1 cellular context compared by ENCODE assay signal in genomic region chr19:2840794-2841790, GRCh38.
TF ChIP-seq lines count a peak whose summit lies in the region.

TSS of gene ZNF555 (plus strand) at chr19:2841475. CDS start at chr19:2841573, 98 bp downstream.

TF ChIP-seq in HepG2, 621 proteins besides CTCF, POLR2A, EP300 and RAD21 (continued from another document and continues in another):
- TF ChIP-seq, protein P1, sequence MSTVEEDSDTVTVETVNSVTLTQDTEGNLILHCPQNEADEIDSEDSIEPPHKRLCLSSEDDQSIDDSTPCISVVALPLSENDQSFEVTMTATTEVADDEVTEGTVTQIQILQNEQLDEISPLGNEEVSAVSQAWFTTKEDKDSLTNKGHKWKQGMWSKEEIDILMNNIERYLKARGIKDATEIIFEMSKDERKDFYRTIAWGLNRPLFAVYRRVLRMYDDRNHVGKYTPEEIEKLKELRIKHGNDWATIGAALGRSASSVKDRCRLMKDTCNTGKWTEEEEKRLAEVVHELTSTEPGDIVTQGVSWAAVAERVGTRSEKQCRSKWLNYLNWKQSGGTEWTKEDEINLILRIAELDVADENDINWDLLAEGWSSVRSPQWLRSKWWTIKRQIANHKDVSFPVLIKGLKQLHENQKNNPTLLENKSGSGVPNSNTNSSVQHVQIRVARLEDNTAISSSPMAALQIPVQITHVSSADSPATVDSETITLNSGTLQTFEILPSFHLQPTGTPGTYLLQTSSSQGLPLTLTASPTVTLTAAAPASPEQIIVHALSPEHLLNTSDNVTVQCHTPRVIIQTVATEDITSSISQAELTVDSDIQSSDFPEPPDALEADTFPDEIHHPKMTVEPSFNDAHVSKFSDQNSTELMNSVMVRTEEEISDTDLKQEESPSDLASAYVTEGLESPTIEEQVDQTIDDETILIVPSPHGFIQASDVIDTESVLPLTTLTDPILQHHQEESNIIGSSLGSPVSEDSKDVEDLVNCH (CRISPR knock-in tag; IDR thresholded peaks at IDR 0.05) = 0 out of 2 replicates have a peak, but pooled peaks have one; percentile 53
- peak in 1 of 2 experiments; percentile 66; a peak in 1 of 4 replicates for TF ChIP-seq ATF4 (CRISPR knock-in tag; IDR thresholded peaks at IDR 0.05)
- 0 out of 2 replicates have a peak, but pooled peaks have one; percentile 38 for TF ChIP-seq CEBPZ (IDR thresholded peaks at IDR 0.05; ENCODE audit: low read length)
- no peak for TF ChIP-seq HNF4G (IDR thresholded peaks at IDR 0.05; ENCODE audit: borderline replicate concordance, low read depth, low read length)
- TF ChIP-seq HNF4G (CRISPR knock-in tag; IDR thresholded peaks at IDR 0.05; ENCODE audit: borderline replicate concordance, low read depth) = no peak
- TF ChIP-seq U2AF2 (IDR thresholded peaks at IDR 0.05; ENCODE audit: low read depth, low read length) = no peak
- TF ChIP-seq, protein P2, sequence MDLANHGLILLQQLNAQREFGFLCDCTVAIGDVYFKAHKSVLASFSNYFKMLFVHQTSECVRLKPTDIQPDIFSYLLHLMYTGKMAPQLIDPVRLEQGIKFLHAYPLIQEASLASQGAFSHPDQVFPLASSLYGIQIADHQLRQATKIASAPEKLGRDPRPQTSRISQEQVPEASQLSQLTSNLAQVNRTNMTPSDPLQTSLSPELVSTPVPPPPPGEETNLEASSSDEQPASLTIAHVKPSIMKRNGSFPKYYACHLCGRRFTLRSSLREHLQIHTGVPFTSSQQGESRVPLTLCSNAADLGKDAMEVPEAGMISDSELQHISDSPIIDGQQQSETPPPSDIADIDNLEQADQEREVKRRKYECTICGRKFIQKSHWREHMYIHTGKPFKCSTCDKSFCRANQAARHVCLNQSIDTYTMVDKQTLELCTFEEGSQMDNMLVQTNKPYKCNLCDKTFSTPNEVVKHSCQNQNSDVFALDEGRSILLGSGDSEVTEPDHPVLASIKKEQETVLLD (CRISPR knock-in tag; IDR thresholded peaks at IDR 0.05; ENCODE audit: low read depth) = peak; percentile 76
- TF ChIP-seq, protein P3, sequence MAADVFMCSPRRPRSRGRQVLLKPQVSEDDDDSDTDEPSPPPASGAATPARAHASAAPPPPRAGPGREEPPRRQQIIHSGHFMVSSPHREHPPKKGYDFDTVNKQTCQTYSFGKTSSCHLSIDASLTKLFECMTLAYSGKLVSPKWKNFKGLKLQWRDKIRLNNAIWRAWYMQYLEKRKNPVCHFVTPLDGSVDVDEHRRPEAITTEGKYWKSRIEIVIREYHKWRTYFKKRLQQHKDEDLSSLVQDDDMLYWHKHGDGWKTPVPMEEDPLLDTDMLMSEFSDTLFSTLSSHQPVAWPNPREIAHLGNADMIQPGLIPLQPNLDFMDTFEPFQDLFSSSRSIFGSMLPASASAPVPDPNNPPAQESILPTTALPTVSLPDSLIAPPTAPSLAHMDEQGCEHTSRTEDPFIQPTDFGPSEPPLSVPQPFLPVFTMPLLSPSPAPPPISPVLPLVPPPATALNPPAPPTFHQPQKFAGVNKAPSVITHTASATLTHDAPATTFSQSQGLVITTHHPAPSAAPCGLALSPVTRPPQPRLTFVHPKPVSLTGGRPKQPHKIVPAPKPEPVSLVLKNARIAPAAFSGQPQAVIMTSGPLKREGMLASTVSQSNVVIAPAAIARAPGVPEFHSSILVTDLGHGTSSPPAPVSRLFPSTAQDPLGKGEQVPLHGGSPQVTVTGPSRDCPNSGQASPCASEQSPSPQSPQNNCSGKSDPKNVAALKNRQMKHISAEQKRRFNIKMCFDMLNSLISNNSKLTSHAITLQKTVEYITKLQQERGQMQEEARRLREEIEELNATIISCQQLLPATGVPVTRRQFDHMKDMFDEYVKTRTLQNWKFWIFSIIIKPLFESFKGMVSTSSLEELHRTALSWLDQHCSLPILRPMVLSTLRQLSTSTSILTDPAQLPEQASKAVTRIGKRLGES (CRISPR knock-in tag; IDR thresholded peaks at IDR 0.05; ENCODE audit: borderline replicate concordance) = no peak
- TF ChIP-seq KDM3A (CRISPR knock-in tag; IDR thresholded peaks at IDR 0.05; ENCODE audit: low read depth) = 0 out of 2 replicates have a peak, but pooled peaks have one; percentile 61
- TF ChIP-seq NFYC (CRISPR knock-in tag; IDR thresholded peaks at IDR 0.05) = peak; percentile 98
- TF ChIP-seq ZSCAN22 (CRISPR knock-in tag; IDR thresholded peaks at IDR 0.05) = no peak
- TF ChIP-seq PHF21A (CRISPR knock-in tag; IDR thresholded peaks at IDR 0.05) = peak; percentile 78
- TF ChIP-seq THRA (CRISPR knock-in tag; IDR thresholded peaks at IDR 0.05; ENCODE audit: borderline replicate concordance) = peak; percentile 36; the same call in 1 of the 2 replicates
- no peak for TF ChIP-seq ZNF570 (CRISPR knock-in tag; IDR thresholded peaks at IDR 0.05; ENCODE audit: borderline replicate concordance)
- peak; percentile 92 for TF ChIP-seq ZNF883 (CRISPR knock-in tag; IDR thresholded peaks at IDR 0.05; ENCODE audit: not compliant biosample characterization)
- peak; percentile 76; the same call in 1 of the 2 replicates for TF ChIP-seq MYNN (CRISPR knock-in tag; IDR thresholded peaks at IDR 0.05; ENCODE audit: low read depth)
- no peak for TF ChIP-seq ATRX (CRISPR knock-in tag; IDR thresholded peaks at IDR 0.05; ENCODE audit: borderline replicate concordance)
- TF ChIP-seq CREM (IDR thresholded peaks at IDR 0.05) = peak; percentile 58
- no peak for TF ChIP-seq CREM (CRISPR knock-in tag; IDR thresholded peaks at IDR 0.05)
- no peak for TF ChIP-seq HNRNPUL1 (IDR thresholded peaks at IDR 0.05; ENCODE audit: low read depth, low read length)
- TF ChIP-seq ZMYM3 (CRISPR knock-in tag; IDR thresholded peaks at IDR 0.05) = peak; percentile 64; the same call in 1 of the 2 replicates
- peak; percentile 80 for TF ChIP-seq ZC3H13 (CRISPR knock-in tag; IDR thresholded peaks at IDR 0.05)
- no peak for TF ChIP-seq TCF12 (IDR thresholded peaks at IDR 0.05)
- peak; percentile 67; the same call in 1 of the 2 replicates for TF ChIP-seq TCF12 (CRISPR knock-in tag; IDR thresholded peaks at IDR 0.05)
- TF ChIP-seq KDM1A (CRISPR knock-in tag; IDR thresholded peaks at IDR 0.05) = no peak
- no peak for TF ChIP-seq ZNF567 (CRISPR knock-in tag; IDR thresholded peaks at IDR 0.05; ENCODE audit: borderline replicate concordance)
- no peak for TF ChIP-seq TCF7 (IDR thresholded peaks at IDR 0.05; ENCODE audit: low read depth)
- no peak for TF ChIP-seq ZC3H4 (CRISPR knock-in tag; IDR thresholded peaks at IDR 0.05; ENCODE audit: borderline replicate concordance)
- TF ChIP-seq SAP130 (CRISPR knock-in tag; IDR thresholded peaks at IDR 0.05; ENCODE audit: low read depth) = peak; percentile 84
- TF ChIP-seq UBTF (CRISPR knock-in tag; IDR thresholded peaks at IDR 0.05) = peak; percentile 83
- TF ChIP-seq, protein P4, sequence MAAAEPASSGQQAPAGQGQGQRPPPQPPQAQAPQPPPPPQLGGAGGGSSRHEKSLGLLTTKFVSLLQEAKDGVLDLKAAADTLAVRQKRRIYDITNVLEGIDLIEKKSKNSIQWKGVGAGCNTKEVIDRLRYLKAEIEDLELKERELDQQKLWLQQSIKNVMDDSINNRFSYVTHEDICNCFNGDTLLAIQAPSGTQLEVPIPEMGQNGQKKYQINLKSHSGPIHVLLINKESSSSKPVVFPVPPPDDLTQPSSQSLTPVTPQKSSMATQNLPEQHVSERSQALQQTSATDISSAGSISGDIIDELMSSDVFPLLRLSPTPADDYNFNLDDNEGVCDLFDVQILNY (CRISPR knock-in tag; conservative IDR thresholded peaks at IDR 0.05) = no peak; the same call in 1 of the 2 replicates
- TF ChIP-seq ZNF234 (CRISPR knock-in tag; conservative IDR thresholded peaks at IDR 0.05) = no peak
- TF ChIP-seq HES4 (CRISPR knock-in tag; IDR thresholded peaks at IDR 0.05; ENCODE audit: borderline replicate concordance) = 0 out of 2 replicates have a peak, but pooled peaks have one; percentile 47
- TF ChIP-seq ZNF776 (CRISPR knock-in tag; IDR thresholded peaks at IDR 0.05) = no peak
- 0 out of 2 replicates have a peak, but pooled peaks have one; percentile 40 for TF ChIP-seq HOXA9 (CRISPR knock-in tag; IDR thresholded peaks at IDR 0.05; ENCODE audit: borderline replicate concordance)
- TF ChIP-seq, protein P5, sequence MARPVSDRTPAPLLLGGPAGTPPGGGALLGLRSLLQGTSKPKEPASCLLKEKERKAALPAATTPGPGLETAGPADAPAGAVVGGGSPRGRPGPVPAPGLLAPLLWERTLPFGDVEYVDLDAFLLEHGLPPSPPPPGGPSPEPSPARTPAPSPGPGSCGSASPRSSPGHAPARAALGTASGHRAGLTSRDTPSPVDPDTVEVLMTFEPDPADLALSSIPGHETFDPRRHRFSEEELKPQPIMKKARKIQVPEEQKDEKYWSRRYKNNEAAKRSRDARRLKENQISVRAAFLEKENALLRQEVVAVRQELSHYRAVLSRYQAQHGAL (CRISPR knock-in tag; IDR thresholded peaks at IDR 0.05; ENCODE audit: not compliant biosample characterization) = no peak
- no peak for TF ChIP-seq IRX3 (CRISPR knock-in tag; IDR thresholded peaks at IDR 0.05; ENCODE audit: borderline replicate concordance, low read depth)
- no peak; the same call in 1 of the 2 replicates for TF ChIP-seq ZNF878 (CRISPR knock-in tag; IDR thresholded peaks at IDR 0.05)
- TF ChIP-seq ZNF350 (CRISPR knock-in tag; IDR thresholded peaks at IDR 0.05; ENCODE audit: borderline replicate concordance, low read depth) = peak; percentile 90
- peak; percentile 60; the same call in 1 of the 2 replicates for TF ChIP-seq ZNF362 (CRISPR knock-in tag; IDR thresholded peaks at IDR 0.05; ENCODE audit: borderline replicate concordance)
- peak; percentile 84; the same call in 1 of the 2 replicates for TF ChIP-seq DRAP1 (CRISPR knock-in tag; IDR thresholded peaks at IDR 0.05)
- 0 out of 2 replicates have a peak, but pooled peaks have one; percentile 60 for TF ChIP-seq ZNF33B (CRISPR knock-in tag; IDR thresholded peaks at IDR 0.05)
- no peak for TF ChIP-seq SMARCC2 (IDR thresholded peaks at IDR 0.05)
- no peak for TF ChIP-seq ZFP37 (CRISPR knock-in tag; IDR thresholded peaks at IDR 0.05; ENCODE audit: borderline replicate concordance)
- no peak; the same call in 1 of the 2 replicates for TF ChIP-seq ZNF850 (CRISPR knock-in tag; conservative IDR thresholded peaks at IDR 0.05)
